10 cellular contexts compared by ENCODE assay signal in the genomic region with DNA sequence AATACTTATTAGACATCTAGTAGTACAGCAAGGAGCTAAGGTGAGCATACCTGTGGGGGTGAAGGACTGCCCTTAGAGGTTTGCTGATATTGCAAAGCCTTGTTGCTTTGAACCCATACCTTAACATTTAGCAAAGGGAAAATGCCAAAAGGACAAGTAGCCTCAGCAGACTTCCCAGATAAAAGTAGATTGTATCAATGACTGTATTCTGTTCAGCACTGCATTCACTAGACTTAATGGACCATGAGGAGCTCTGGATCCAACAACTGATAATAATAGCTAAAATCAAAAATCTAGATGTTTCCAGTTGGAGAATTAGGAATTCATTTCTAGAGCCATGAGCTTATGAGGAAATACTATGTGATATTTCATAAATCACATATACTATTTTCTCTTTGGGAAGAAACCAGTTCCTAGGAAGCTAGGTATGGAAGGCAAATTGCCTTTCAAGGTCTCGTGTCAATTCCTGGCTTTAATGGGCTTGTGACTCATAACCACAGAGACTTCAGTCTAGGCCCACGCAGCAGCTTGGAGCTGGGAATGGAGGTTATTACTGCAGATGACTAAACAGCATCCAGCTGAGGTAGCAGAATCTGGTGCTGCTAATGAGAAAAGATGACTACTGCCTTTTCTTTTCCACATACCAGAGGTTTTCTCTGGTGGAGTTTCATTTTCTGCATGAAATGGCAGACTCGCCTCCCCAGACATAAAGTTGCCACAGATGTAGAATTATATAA.
DNase-seq lines count a peak whose midpoint lies in the region; TF ChIP-seq lines count a peak whose summit lies in the region.
"Had no signal": no experiment of that assay in that cellular context is flagged by ENCODE, and none has a peak within 500 bp of the region (broad histone marks: within the 10 kb centered on the region; RNA-seq: fewer than 3 reads in every experiment).

No MANE protein-coding gene starts in this region.

- peaks cover 5% of the 10 kb centered on the region for H3K79me1 ChIP-seq in trophoblast cell (ENCODE audit: low read length)

- H4K20me1 ChIP-seq in MM.1S (ENCODE audit: insufficient read depth, low read length): no peaks in the 10 kb centered on the region

- peak overlapping the region; percentile 14; the same call in 1 of the 2 replicates for H2AFZ ChIP-seq in MM.1S (ENCODE audit: low read length)
- no peak overlapping the region for H2AFZ ChIP-seq in trophoblast cell (ENCODE audit: insufficient read depth, low read length, poor library complexity)

- in situ Hi-C loops in HAP-1 (cut with MboI; ENCODE audit: low sequenced_read_pairs): no loop called here

- H3K79me2 ChIP-seq in MM.1S (ENCODE audit: low read length) (no peaks in the 10 kb centered on the region), trophoblast cell (ENCODE audit: control insufficient read depth, insufficient read depth, low read length, poor library complexity) (no peaks in the 10 kb centered on the region)

- peaks cover 14% of the 10 kb centered on the region for H3K4me1 ChIP-seq in MM.1S (ENCODE audit: low read length)
- H3K4me1 ChIP-seq in trophoblast cell (ENCODE audit: control insufficient read depth in 1 of 2, insufficient read depth in 2 of 2, low read length in 2 of 2): peaks cover 10 to 14% of the 10 kb centered on the region in 2 experiments
- H3K4me1 ChIP-seq in HAP-1: no peaks in the 10 kb centered on the region

- H3K27me3 ChIP-seq in MM.1S (replicated peaks; ENCODE audit: insufficient read depth, low read length): no peaks in the 10 kb centered on the region
- H3K27me3 ChIP-seq in trophoblast cell (ENCODE audit: insufficient read depth, low read length): no peaks in the 10 kb centered on the region
- H3K27me3 ChIP-seq in HAP-1 (ENCODE audit: low read depth): no peaks in the 10 kb centered on the region

- H3K4ac ChIP-seq in trophoblast cell (ENCODE audit: low read depth, low read length): no peak overlapping the region

- DNase-seq in NOMO-1 treated with DMSO at 0.1 percent for 48 hours (lab: John Stamatoyannopoulos, UW; ENCODE audit: unreplicated experiment) (peak; percentile 5), NOMO-1 (lab: John Stamatoyannopoulos, UW; ENCODE audit: unreplicated experiment in 2 of 2) (no peak), MM.1S (peak; percentile 49), epidermal melanocyte (ENCODE audit: insufficient read length, low spot score) (peak; percentile 81), trophoblast cell (peak; percentile 46 to 61), NCI-H2227 treated with DMSO at 0.1 percent for 48 hours (lab: John Stamatoyannopoulos, UW) (no peak), HAP-1 (ENCODE audit: low spot score in 2 of 2) (no peak), COLO668 (lab: John Stamatoyannopoulos, UW; ENCODE audit: unreplicated experiment) (no peak)
- DNase-seq: central memory CD4-positive, alpha-beta T cell; stimulated activated naive B cell treated with anti-CD40 and anti-IgM and Interleukin-4, amounts not matched to agents 10 μg/mL and 1 μg/mL and 100 μg/mL, for 72 hours had no signal

- no peak overlapping the region for H3K9ac ChIP-seq in MM.1S (ENCODE audit: low read length)
- no peak overlapping the region for H3K9ac ChIP-seq in trophoblast cell (ENCODE audit: low read length)

- H3K9me2 ChIP-seq in MM.1S (replicated peaks; ENCODE audit: insufficient read depth, low read length): no peaks in the 10 kb centered on the region

- no peak overlapping the region for H4K12ac ChIP-seq in trophoblast cell (ENCODE audit: low read depth, low read length)

- no peak overlapping the region for H2AK5ac ChIP-seq in trophoblast cell (ENCODE audit: low read length)

- no peak overlapping the region for H4K8ac ChIP-seq in trophoblast cell (ENCODE audit: low read depth, low read length)

- H3K27ac ChIP-seq in MM.1S (ENCODE audit: low read length): no peak overlapping the region
- peak overlapping the region; percentile 50 for H3K27ac ChIP-seq in trophoblast cell (ENCODE audit: low read depth, low read length)

- H3K14ac ChIP-seq in trophoblast cell (ENCODE audit: low read length): no peak overlapping the region

- no peak overlapping the region for H3K18ac ChIP-seq in trophoblast cell (ENCODE audit: low read length)

- H3K23ac ChIP-seq in trophoblast cell (ENCODE audit: low read length): no peak overlapping the region

- no peak for TF ChIP-seq CTCF in MM.1S (IDR thresholded peaks at IDR 0.05; ENCODE audit: low read length)

- H3K4me3 ChIP-seq in MM.1S (ENCODE audit: low read length) (no peak overlapping the region), trophoblast cell (ENCODE audit: low read depth, low read length) (no peak overlapping the region), HAP-1 (no peak overlapping the region)

- H3F3A ChIP-seq in MM.1S (ENCODE audit: insufficient read depth, low read length): no peaks in the 10 kb centered on the region

- no CpG with 5 or more reads among the region's 3 CpGs for WGBS in trophoblast cell (ENCODE audit: extremely low coverage, insufficient coverage, insufficient read length)

- H3K36me3 ChIP-seq in MM.1S (replicated peaks; ENCODE audit: insufficient read depth, low read length) (no peaks in the 10 kb centered on the region), trophoblast cell (ENCODE audit: control insufficient read depth in 1 of 2, insufficient read depth in 2 of 2, low read length in 2 of 2) (no peaks in the 10 kb centered on the region), HAP-1 (replicated peaks) (no peaks in the 10 kb centered on the region)

- no peak overlapping the region for H2BK12ac ChIP-seq in trophoblast cell (ENCODE audit: low read length)

- no peak overlapping the region for H2BK5ac ChIP-seq in trophoblast cell (ENCODE audit: low read depth, low read length, poor library complexity)

- peak overlapping the region; percentile 27; the same call in 1 of the 2 replicates for H3K4me2 ChIP-seq in MM.1S (ENCODE audit: low read depth, low read length)
- H3K4me2 ChIP-seq in trophoblast cell (ENCODE audit: low read length): no peak overlapping the region

- no peak overlapping the region for H4K91ac ChIP-seq in trophoblast cell (ENCODE audit: low read depth, low read length)

- no peak overlapping the region for H2BK120ac ChIP-seq in trophoblast cell (ENCODE audit: insufficient read depth, low read length, poor library complexity)

- H3K9me3 ChIP-seq in MM.1S (replicated peaks; ENCODE audit: insufficient read depth, low read length) (no peaks in the 10 kb centered on the region), trophoblast cell (ENCODE audit: insufficient read depth, low read depth, low read length) (no peaks in the 10 kb centered on the region), HAP-1 (peaks cover 9% of the 10 kb centered on the region; the same call in 1 of the 2 replicates)

Comparison
In these comparisons a context has a peak if more than half of its experiments do, and no peak if none do; other contexts are left out.
1. DNase-seq: peak in NOMO-1 treated with DMSO at 0.1 percent for 48 hours (single experiment), MM.1S (single experiment), epidermal melanocyte (single experiment) and trophoblast cell (2 of 2); none in NOMO-1 (0 of 2), NCI-H2227 treated with DMSO at 0.1 percent for 48 hours (single experiment), HAP-1 (0 of 2) and COLO668 (single experiment).